Comparison of ENCODE assay signal across 26 cellular contexts in genomic region chr12:107500310-107500709, GRCh38.
"Had no signal": no experiment of that assay in that cellular context is flagged by ENCODE, and none has a peak within 500 bp of the region (broad histone marks: within the 10 kb centered on the region; RNA-seq: fewer than 3 reads in every experiment).

No MANE protein-coding gene starts in this region.

- ATAC-seq: naive thymus-derived CD8-positive, alpha-beta T cell; natural killer cell treated with Interleukin-12 subunit alpha and Interleukin-12 subunit beta and Interleukin-15 and Interleukin-18, amount 100 ng/mL, for 72 hours; pancreas; right cardiac atrium; sciatic nerve; stimulated activated effector memory CD8-positive, alpha-beta T cell treated with anti-CD3 and anti-CD28 coated beads, Interleukin-12 subunit alpha, Interleukin-12 subunit beta, amount 100 ng/mL, for 72 hours; stimulated activated naive B cell treated with anti-CD40 and anti-IgM and Interleukin-4, amounts not matched to agents 10 μg/mL and 1 μg/mL and 100 μg/mL, for 72 hours had no signal

- H3K27ac ChIP-seq: neural progenitor cell, neutrophil, pancreas, prostate gland, skin epidermis, stomach, thoracic aorta, thyroid gland, tibial nerve, upper lobe of left lung, vagina had no signal

- H3K4me3 ChIP-seq: neural progenitor cell, pancreas, prostate gland, skin epidermis, stomach, thoracic aorta, thyroid gland, tibial nerve, upper lobe of left lung, vagina had no signal

- H3K27me3 Mint-ChIP-seq: naive thymus-derived CD8-positive, alpha-beta T cell had no signal

- H3K36me3 ChIP-seq: neural progenitor cell, neutrophil, pancreas, prostate gland, stomach, thoracic aorta, thyroid gland, tibial nerve, upper lobe of left lung, vagina had no signal

- H3K36me3 Mint-ChIP-seq: natural killer cell treated with Interleukin-12 subunit alpha and Interleukin-12 subunit beta and Interleukin-15 and Interleukin-18, amount 100 ng/mL, for 72 hours; neural progenitor cell; stimulated activated effector memory CD8-positive, alpha-beta T cell treated with anti-CD3 and anti-CD28 coated beads, Interleukin-12 subunit alpha, Interleukin-12 subunit beta, amount 100 ng/mL, for 72 hours had no signal

- H3K9me3 ChIP-seq: neutrophil, pancreas, prostate gland, stomach, thoracic aorta, thyroid gland, tibial nerve, upper lobe of left lung, vagina had no signal

- DNase-seq: naive B cell; naive thymus-derived CD8-positive, alpha-beta T cell; nucleus accumbens; pancreas; right cardiac atrium; stimulated activated CD4-positive, alpha-beta T cell treated with anti-CD3 and anti-CD28 coated beads, Interleukin-15, amount 100 ng/mL, for 24 hours; stimulated activated CD4-positive, alpha-beta T cell treated with anti-CD3 and anti-CD28 coated beads, Interleukin-2, amount 100 ng/mL, for 24 hours; stimulated activated CD4-positive, alpha-beta T cell treated with anti-CD3 and anti-CD28 coated beads, Interleukin-2, amount 100 ng/mL, for 48 hours; stimulated activated CD4-positive, alpha-beta T cell treated with anti-CD3 and anti-CD28 coated beads, Interleukin-4, amount 100 ng/mL, for 24 hours; stimulated activated naive B cell treated with anti-CD40 and anti-IgM and Interleukin-4, amounts not matched to agents 10 μg/mL and 1 μg/mL and 100 μg/mL, for 72 hours; stimulated activated naive CD4-positive, alpha-beta T cell treated with Interleukin-2 at 50 U/mL for 16 hours; stomach; thyroid gland; trophoblast cell; upper lobe of left lung had no signal

- H3K9me3 Mint-ChIP-seq: neural progenitor cell; stimulated activated effector memory CD8-positive, alpha-beta T cell treated with anti-CD3 and anti-CD28 coated beads, Interleukin-12 subunit alpha, Interleukin-12 subunit beta, amount 100 ng/mL, for 72 hours had no signal

- H3K27ac Mint-ChIP-seq: natural killer cell treated with Interleukin-12 subunit alpha and Interleukin-12 subunit beta and Interleukin-15 and Interleukin-18, amount 100 ng/mL, for 72 hours; neural progenitor cell; stimulated activated effector memory CD8-positive, alpha-beta T cell treated with anti-CD3 and anti-CD28 coated beads, Interleukin-12 subunit alpha, Interleukin-12 subunit beta, amount 100 ng/mL, for 72 hours; stimulated activated naive B cell treated with anti-CD40 and anti-IgM and Interleukin-4, amounts not matched to agents 10 μg/mL and 1 μg/mL and 100 μg/mL, for 72 hours had no signal

- H3K27me3 ChIP-seq: neural progenitor cell, neutrophil, pancreas, thyroid gland, tibial nerve, upper lobe of left lung, vagina had no signal

- H3K4me3 Mint-ChIP-seq: naive thymus-derived CD8-positive, alpha-beta T cell; natural killer cell treated with Interleukin-12 subunit alpha and Interleukin-12 subunit beta and Interleukin-15 and Interleukin-18, amount 100 ng/mL, for 72 hours; neural progenitor cell; stimulated activated effector memory CD8-positive, alpha-beta T cell treated with anti-CD3 and anti-CD28 coated beads, Interleukin-12 subunit alpha, Interleukin-12 subunit beta, amount 100 ng/mL, for 72 hours; stimulated activated naive B cell treated with anti-CD40 and anti-IgM and Interleukin-4, amounts not matched to agents 10 μg/mL and 1 μg/mL and 100 μg/mL, for 72 hours had no signal

- H3K9ac ChIP-seq: neural progenitor cell had no signal

- H3K4me1 ChIP-seq: neural progenitor cell, pancreas, prostate gland, thyroid gland, tibial nerve, upper lobe of left lung, vagina had no signal

- FAIRE-seq: pancreas, urothelium cell line had no signal

- H3K4me2 ChIP-seq: neural progenitor cell had no signal

- H2AFZ ChIP-seq: neural progenitor cell had no signal
